In genomic region chr13:75321084-75321483, GRCh38 we compare ENCODE assay signal across 13 cellular contexts.
"Had no signal": no experiment of that assay in that cellular context is flagged by ENCODE, and none has a peak within 500 bp of the region (broad histone marks: within the 10 kb centered on the region; RNA-seq: fewer than 3 reads in every experiment).

No MANE protein-coding gene starts in this region.

- H3K9me3 Mint-ChIP-seq: endodermal cell had no signal

- ATAC-seq: foreskin keratinocyte; left cardiac atrium; naive thymus-derived CD4-positive, alpha-beta T cell had no signal

- DNase-seq: activated CD4-positive, alpha-beta T cell treated with anti-CD3 and anti-CD28 coated beads for 4 hours; activated naive CD4-positive, alpha-beta T cell; amygdala; dorsolateral prefrontal cortex; endodermal cell; foreskin keratinocyte; hippocampal formation; left cardiac atrium; naive thymus-derived CD4-positive, alpha-beta T cell; stimulated activated CD4-positive, alpha-beta T cell treated with anti-CD3 and anti-CD28 coated beads, Interleukin-12 subunit alpha, Interleukin-12 subunit beta, amount 100 ng/mL, for 4 hours; stimulated activated CD4-positive, alpha-beta T cell treated with anti-CD3 and anti-CD28 coated beads, Interleukin-1b, Interleukin-23, amount 100 ng/mL, for 48 hours; upper lobe of left lung; WERI-Rb-1 had no signal

- H3K27me3 Mint-ChIP-seq: naive thymus-derived CD4-positive, alpha-beta T cell had no signal

- H3K27ac Mint-ChIP-seq: endodermal cell had no signal

- H3K4me3 Mint-ChIP-seq: endodermal cell had no signal
